Comparison of ENCODE assay signal across 1 cellular context in genomic region chr1:18134324-18135046, GRCh38.
TF ChIP-seq lines count a peak whose summit lies in the region.

No MANE protein-coding gene starts in this region.

TF ChIP-seq in GM23338, 12 proteins besides CTCF, POLR2A, EP300 and RAD21 (continued from another document):
- TF ChIP-seq ZNF462 (CRISPR knock-in tag; IDR thresholded peaks at IDR 0.05) (no peak), ZNF331 (CRISPR knock-in tag; IDR thresholded peaks at IDR 0.05; ENCODE audit: low read depth) (no peak), STAT1 (IDR thresholded peaks at IDR 0.05; ENCODE audit: unreplicated experiment) (no peak), EZH2 (IDR thresholded peaks at IDR 0.05; ENCODE audit: low read depth, unreplicated experiment) (no peak), CREB1 (CRISPR knock-in tag; IDR thresholded peaks at IDR 0.05; ENCODE audit: low read depth) (no peak)
TF ChIP-seq in GM23338: peak in this region for 0.
